Comparison of ENCODE assay signal across 8 cellular contexts in genomic region chr9:100352201-100352726, GRCh38. TPM values are rescaled to one million over a fixed set of nuclear protein-coding genes. Genes with fewer than 3 reads are reported as not detected.
DNase-seq lines count a peak whose midpoint lies in the region; ATAC-seq and TF ChIP-seq lines count a peak whose summit lies in the region.

No MANE protein-coding gene starts in this region.

- H3F3A ChIP-seq in DOHH2 (ENCODE audit: control insufficient read depth, insufficient read depth): 0 out of 2 replicates have a peak, but pooled peaks cover 3% of the 10 kb centered on the region

- peaks cover 5% of the 10 kb centered on the region for H3K9me3 Mint-ChIP-seq in activated CD4-positive, alpha-beta T cell treated with anti-CD3 and anti-CD28 coated beads, Interleukin-2, amount 10 ng/mL, durations not matched to agents 24 days and 14 days
- H3K9me3 Mint-ChIP-seq in effector memory CD8-positive, alpha-beta T cell: no peaks in the 10 kb centered on the region
- H3K9me3 Mint-ChIP-seq in stimulated activated memory B cell treated with anti-CD40 and anti-IgM and Interleukin-4, amounts not matched to agents 10 μg/mL and 1 μg/mL and 100 μg/mL, for 72 hours: no peaks in the 10 kb centered on the region

- H3K4me3 ChIP-seq in DOHH2 (ENCODE audit: low read length) (peak overlapping the region; percentile 95), mesendoderm (ENCODE audit: low read length) (peak overlapping the region; percentile 87)

- peak overlapping the region; percentile 17 for H2BK120ac ChIP-seq in mesendoderm (ENCODE audit: low read depth, low read length)

- H3K27ac ChIP-seq in DOHH2 (ENCODE audit: low read depth, low read length) (peak overlapping the region; percentile 65), mesendoderm (ENCODE audit: low read depth, low read length) (peak overlapping the region; percentile 88)

- H3K27me3 Mint-ChIP-seq in activated CD4-positive, alpha-beta T cell treated with anti-CD3 and anti-CD28 coated beads, Interleukin-2, amount 10 ng/mL, durations not matched to agents 24 days and 14 days: no peaks in the 10 kb centered on the region
- H3K27me3 Mint-ChIP-seq in effector memory CD8-positive, alpha-beta T cell: no peaks in the 10 kb centered on the region
- H3K27me3 Mint-ChIP-seq in stimulated activated memory B cell treated with anti-CD40 and anti-IgM and Interleukin-4, amounts not matched to agents 10 μg/mL and 1 μg/mL and 100 μg/mL, for 72 hours: no peaks in the 10 kb centered on the region

- peak overlapping the region; percentile 92 for H3K56ac ChIP-seq in mesendoderm (ENCODE audit: low read length)

- no peak overlapping the region for H4K5ac ChIP-seq in mesendoderm (ENCODE audit: low read length)

- no peaks in the 10 kb centered on the region for H3K9me2 ChIP-seq in DOHH2 (replicated peaks; ENCODE audit: control insufficient read depth, low read length)

- no peak overlapping the region for H3K23ac ChIP-seq in mesendoderm (ENCODE audit: low read length)

- intact Hi-C loops in activated CD4-positive, alpha-beta T cell treated with anti-CD3 and anti-CD28 coated beads, Interleukin-2, amount 10 ng/mL, durations not matched to agents 24 days and 14 days (cut with micrococcal nuclease): loop anchor here (1.0 to 10.0 kb wide), 5 partner anchors 75 to 1130 kb away; partner anchors contain the start of genes ALG2, INVS, MRPL50 and MSANTD3

- no peak overlapping the region for H4K8ac ChIP-seq in mesendoderm (ENCODE audit: low read depth, low read length)

- DNase-seq in HT1080 (ENCODE audit: low read depth) (peak; percentile 24), mesendoderm (peak; percentile 55), GM19240 (ENCODE audit: insufficient read length, low spot score) (no peak)
- peak; percentile 80 for DNase-seq in activated CD4-positive, alpha-beta T cell treated with anti-CD3 and anti-CD28 coated beads, Interleukin-2, amount 10 ng/mL, durations not matched to agents 24 days and 14 days
- peak; percentile 1 to 7 (median 7) for DNase-seq in effector memory CD8-positive, alpha-beta T cell

- no peak overlapping the region for H2BK15ac ChIP-seq in mesendoderm (replicated peaks; ENCODE audit: low read depth)

- peak overlapping the region; percentile 52 for H2BK5ac ChIP-seq in mesendoderm (ENCODE audit: low read length)

- H3K4me1 ChIP-seq in DOHH2 (ENCODE audit: control insufficient read depth, low read length) (peaks cover 59% of the 10 kb centered on the region), mesendoderm (ENCODE audit: control insufficient read depth, low read depth, low read length) (peaks cover 8% of the 10 kb centered on the region)

- peak overlapping the region; percentile 72 for H3K4ac ChIP-seq in mesendoderm (ENCODE audit: low read depth, low read length)

- no peak for TF ChIP-seq CTCF in DOHH2 (IDR thresholded peaks at IDR 0.05; ENCODE audit: low read depth, low read length, poor library complexity, severe bottlenecking)

- ATAC-seq in GM21447 (IDR thresholded peaks at IDR 0.05; ENCODE audit: unreplicated experiment): peak; percentile 45
- ATAC-seq in effector memory CD8-positive, alpha-beta T cell (replicated peaks): peak; percentile 26
- peak; percentile 73 for ATAC-seq in stimulated activated memory B cell treated with anti-CD40 and anti-IgM and Interleukin-4, amounts not matched to agents 10 μg/mL and 1 μg/mL and 100 μg/mL, for 72 hours

- H4K20me1 ChIP-seq in DOHH2 (ENCODE audit: control insufficient read depth, insufficient read depth, low read depth, low read length): peaks cover 32% of the 10 kb centered on the region

- no CpG with 5 or more reads among the region's 43 CpGs for whole genome bisulfite sequencing in mesendoderm (ENCODE audit: extremely low coverage, insufficient coverage, low lambda C conversion rate)

- H3K36me3 ChIP-seq in DOHH2 (ENCODE audit: control insufficient read depth, low read length) (peaks cover 67% of the 10 kb centered on the region), mesendoderm (ENCODE audit: control insufficient read depth, insufficient read depth, low read length) (no peaks in the 10 kb centered on the region)

- peak overlapping the region; percentile 94 for H3K9ac ChIP-seq in mesendoderm (ENCODE audit: low read length)

- H3K36me3 Mint-ChIP-seq in activated CD4-positive, alpha-beta T cell treated with anti-CD3 and anti-CD28 coated beads, Interleukin-2, amount 10 ng/mL, durations not matched to agents 24 days and 14 days (ENCODE audit: low read depth): peaks cover 12% of the 10 kb centered on the region
- H3K36me3 Mint-ChIP-seq in effector memory CD8-positive, alpha-beta T cell (ENCODE audit: insufficient read depth): peaks cover 9% of the 10 kb centered on the region
- H3K36me3 Mint-ChIP-seq in stimulated activated memory B cell treated with anti-CD40 and anti-IgM and Interleukin-4, amounts not matched to agents 10 μg/mL and 1 μg/mL and 100 μg/mL, for 72 hours: peaks cover 5% of the 10 kb centered on the region

- H3K27me3 ChIP-seq in DOHH2 (ENCODE audit: control insufficient read depth, low read length) (no peaks in the 10 kb centered on the region), mesendoderm (ENCODE audit: insufficient read depth, low read length, poor library complexity) (no peaks in the 10 kb centered on the region)

- peaks cover 15% of the 10 kb centered on the region; the same call in 1 of the 2 replicates for H3K9me3 ChIP-seq in DOHH2 (ENCODE audit: control insufficient read depth, insufficient read depth, low read length)

- H3K4me2 ChIP-seq in DOHH2 (ENCODE audit: low read length) (peak overlapping the region; percentile 87), mesendoderm (ENCODE audit: low read length) (peak overlapping the region; percentile 73)

- no peaks in the 10 kb centered on the region for H3K79me1 ChIP-seq in mesendoderm (ENCODE audit: low read length)

- peaks cover 88% of the 10 kb centered on the region for H3K79me2 ChIP-seq in DOHH2 (ENCODE audit: control insufficient read depth, low read length)
- H3K79me2 ChIP-seq in mesendoderm (ENCODE audit: control insufficient read depth, insufficient read depth, low read length): peaks cover 41% of the 10 kb centered on the region

- H3K27ac Mint-ChIP-seq in activated CD4-positive, alpha-beta T cell treated with anti-CD3 and anti-CD28 coated beads, Interleukin-2, amount 10 ng/mL, durations not matched to agents 24 days and 14 days: peak overlapping the region; percentile 54
- H3K27ac Mint-ChIP-seq in effector memory CD8-positive, alpha-beta T cell: peak overlapping the region; percentile 90 to 93
- peak overlapping the region; percentile 96 for H3K27ac Mint-ChIP-seq in stimulated activated memory B cell treated with anti-CD40 and anti-IgM and Interleukin-4, amounts not matched to agents 10 μg/mL and 1 μg/mL and 100 μg/mL, for 72 hours

- peak overlapping the region; percentile 70 for H2AK5ac ChIP-seq in mesendoderm (ENCODE audit: low read length)

- peak overlapping the region; percentile 82 for H3K18ac ChIP-seq in mesendoderm (ENCODE audit: low read length)

- peak overlapping the region; percentile 88 for H3K4me3 Mint-ChIP-seq in activated CD4-positive, alpha-beta T cell treated with anti-CD3 and anti-CD28 coated beads, Interleukin-2, amount 10 ng/mL, durations not matched to agents 24 days and 14 days
- peak overlapping the region; percentile 88 to 92 for H3K4me3 Mint-ChIP-seq in effector memory CD8-positive, alpha-beta T cell
- peak overlapping the region; percentile 85 for H3K4me3 Mint-ChIP-seq in stimulated activated memory B cell treated with anti-CD40 and anti-IgM and Interleukin-4, amounts not matched to agents 10 μg/mL and 1 μg/mL and 100 μg/mL, for 72 hours

- H3K4me1 Mint-ChIP-seq in activated CD4-positive, alpha-beta T cell treated with anti-CD3 and anti-CD28 coated beads, Interleukin-2, amount 10 ng/mL, durations not matched to agents 24 days and 14 days: peaks cover 32% of the 10 kb centered on the region
- peaks cover 35 to 44% of the 10 kb centered on the region in 2 donors for H3K4me1 Mint-ChIP-seq in effector memory CD8-positive, alpha-beta T cell (ENCODE audit: low read depth in 2 of 2)
- peaks cover 58% of the 10 kb centered on the region for H3K4me1 Mint-ChIP-seq in stimulated activated memory B cell treated with anti-CD40 and anti-IgM and Interleukin-4, amounts not matched to agents 10 μg/mL and 1 μg/mL and 100 μg/mL, for 72 hours

RNA-seq across cellular contexts. Expression of gene TEX10, which starts 0.5 kb away (rescaled TPM):
- 81.5 and 92.8 TPM in 2 replicates for total RNA-seq in HT1080 (2014; rRNA removed; shearing (Covaris generic))
- polyA plus RNA-seq in HT1080 (2015; cell fraction: cytosol; rRNA removed): 49.9 and 56.6 TPM in 2 replicates
- polyA plus RNA-seq in HT1080 (2015; cell fraction: nucleus; rRNA removed): 84.2 and 90.2 TPM in 2 replicates
- 31.3 and 32.8 TPM in 2 replicates for total RNA-seq in activated CD4-positive, alpha-beta T cell treated with anti-CD3 and anti-CD28 coated beads, Interleukin-2, amount 10 ng/mL, durations not matched to agents 24 days and 14 days
- 83.3 TPM for polyA plus RNA-seq in mesendoderm (2013, experiment 1 of 2)
- polyA plus RNA-seq in mesendoderm (2013, experiment 2 of 2): 80.9 TPM
